Comparison of ENCODE assay signal across 1 cellular context in genomic region chr12:108560752-108561719, GRCh38.
TF ChIP-seq lines count a peak whose summit lies in the region.

TSS of gene SART3 (minus strand) at chr12:108561173. CDS start at chr12:108561154, 19 bp downstream.

TF ChIP-seq in K562, 482 proteins besides CTCF, POLR2A, EP300 and RAD21 (continued from another document and continues in another):
- TF ChIP-seq CEBPZ (IDR thresholded peaks at IDR 0.05; ENCODE audit: borderline replicate concordance, low read depth, low read length) (no peak), CSDE1 (IDR thresholded peaks at IDR 0.05) (peak in 1 of 2 experiments; percentile 88; a peak in 1 of 4 replicates), POLR2H (tag; IDR thresholded peaks at IDR 0.05; ENCODE audit: low read depth) (no peak), NCOA2 (IDR thresholded peaks at IDR 0.05; ENCODE audit: partially characterized antibody in 2 of 2) (peak in 1 of 2 experiments; percentile 98), ID3 (CRISPR knock-in tag; IDR thresholded peaks at IDR 0.05) (no peak), ID3 (tag; IDR thresholded peaks at IDR 0.05) (peak; percentile 14; the same call in 1 of the 2 replicates), PHF21A (IDR thresholded peaks at IDR 0.05; ENCODE audit: borderline replicate concordance, low read depth) (no peak), DPF2 (IDR thresholded peaks at IDR 0.05) (no peak), CEBPG (CRISPR knock-in tag; IDR thresholded peaks at IDR 0.05) (no peak), CEBPG (tag; conservative IDR thresholded peaks at IDR 0.05 in 1 of 2, IDR thresholded peaks at IDR 0.05 in 1 of 2) (no peak), ZBTB33 (CRISPR knock-in tag; IDR thresholded peaks at IDR 0.05) (no peak; the same call in 1 of the 2 replicates), UBTF (IDR thresholded peaks at IDR 0.05; ENCODE audit: borderline replicate concordance in 1 of 2, low read depth in 2 of 2, low read length in 2 of 2) (no peak; a peak in 1 of 4 replicates), IFI16 (CRISPR knock-in tag; IDR thresholded peaks at IDR 0.05) (no peak), CHD1 (IDR thresholded peaks at IDR 0.05; ENCODE audit: low read length) (no peak), NCOA1 (IDR thresholded peaks at IDR 0.05; ENCODE audit: low read depth) (peak; percentile 27; the same call in 1 of the 2 replicates), RFX7 (CRISPR knock-in tag; IDR thresholded peaks at IDR 0.05) (no peak), FOXA1 (IDR thresholded peaks at IDR 0.05; ENCODE audit: borderline replicate concordance) (no peak), ZSCAN29 (IDR thresholded peaks at IDR 0.05) (no peak), TCF7 (IDR thresholded peaks at IDR 0.05; ENCODE audit: borderline replicate concordance) (no peak), HMBOX1 (IDR thresholded peaks at IDR 0.05) (no peak), GTF2B (IDR thresholded peaks at IDR 0.05; ENCODE audit: extremely low read depth, insufficient read length) (no peak), ZNF239 (CRISPR knock-in tag; IDR thresholded peaks at IDR 0.05) (no peak), ZNF696 (CRISPR knock-in tag; conservative IDR thresholded peaks at IDR 0.05) (no peak), IRF1 (CRISPR knock-in tag; IDR thresholded peaks at IDR 0.05; ENCODE audit: borderline replicate concordance) (no peak), MGA (IDR thresholded peaks at IDR 0.05) (no peak), ADNP (tag; IDR thresholded peaks at IDR 0.05) (no peak), ZNF23 (CRISPR knock-in tag; IDR thresholded peaks at IDR 0.05) (no peak), LCOR (CRISPR knock-in tag; IDR thresholded peaks at IDR 0.05) (peak; percentile 20; the same call in 1 of the 2 replicates), ESRRA (IDR thresholded peaks at IDR 0.05; ENCODE audit: borderline replicate concordance, low read depth) (no peak), ZFX (CRISPR knock-in tag; IDR thresholded peaks at IDR 0.05) (peak; percentile 69), CBX1 (IDR thresholded peaks at IDR 0.05; ENCODE audit: low read depth) (no peak), ARID2 (IDR thresholded peaks at IDR 0.05) (no peak), SMARCA5 (IDR thresholded peaks at IDR 0.05) (no peak), USF1 (CRISPR knock-in tag; IDR thresholded peaks at IDR 0.05) (no peak), CREM (IDR thresholded peaks at IDR 0.05; ENCODE audit: low read depth) (peak; percentile 86)
